Comparison of ENCODE assay signal across 27 cellular contexts in the genomic region with DNA sequence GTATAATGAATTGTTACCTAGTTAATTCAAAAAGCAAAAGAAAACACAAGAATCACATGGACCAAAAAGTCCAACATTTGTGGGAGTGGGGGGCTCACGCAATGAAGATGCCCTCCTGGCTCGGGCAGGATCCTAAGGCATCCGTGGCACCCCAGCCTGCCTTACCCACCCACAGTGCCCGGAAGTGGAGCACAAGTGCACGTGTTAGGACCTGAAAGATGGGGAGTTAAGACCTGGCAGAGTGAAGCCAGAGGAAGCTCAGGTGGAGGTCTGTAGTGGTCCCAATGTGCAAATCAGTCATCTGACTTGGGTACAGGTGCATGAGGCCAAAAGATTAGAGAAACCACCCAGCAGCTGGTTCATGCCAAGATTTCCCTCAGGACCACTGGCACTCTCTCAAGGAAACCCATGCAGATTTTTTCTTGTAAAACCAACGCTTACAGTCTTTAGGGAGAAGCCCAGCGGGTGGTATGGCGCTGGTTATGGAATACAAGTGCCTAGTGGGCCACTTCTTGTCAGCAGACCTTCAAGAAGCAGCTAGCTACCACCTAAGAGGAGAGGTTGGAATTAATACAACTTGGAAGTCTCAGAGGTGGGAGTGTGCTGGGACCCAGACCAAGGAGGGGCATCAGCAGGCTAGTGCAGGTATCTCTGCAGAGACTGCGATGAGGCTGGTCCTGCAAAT. TPM values are rescaled to one million over a fixed set of nuclear protein-coding genes. Genes with fewer than 3 reads are reported as not detected.
"Had no signal": no experiment of that assay in that cellular context is flagged by ENCODE, and none has a peak within 500 bp of the region (broad histone marks: within the 10 kb centered on the region; RNA-seq: fewer than 3 reads in every experiment).

No MANE protein-coding gene starts in this region.

- H3K27me3 ChIP-seq: pancreas, spleen, suprapubic skin, upper lobe of right lung had no signal

- H3K9me3 ChIP-seq: left ventricle myocardium inferior, mucosa of descending colon, pancreas, prostate gland, spleen, suprapubic skin, thoracic aorta, tibial artery, upper lobe of right lung had no signal

- H3K4me3 ChIP-seq: left ventricle myocardium inferior, lung, mucosa of descending colon, pancreas, prostate gland, spleen, suprapubic skin, thoracic aorta, tibial artery, upper lobe of right lung had no signal

- ATAC-seq: mucosa of descending colon; naive thymus-derived CD4-positive, alpha-beta T cell; natural killer cell treated with Interleukin-12 subunit alpha and Interleukin-12 subunit beta and Interleukin-15 and Interleukin-18, amount 100 ng/mL, for 72 hours; pancreas; right cardiac atrium; sciatic nerve; stimulated activated effector memory CD8-positive, alpha-beta T cell treated with anti-CD3 and anti-CD28 coated beads, Interleukin-12 subunit alpha, Interleukin-12 subunit beta, amount 100 ng/mL, for 72 hours; upper lobe of right lung had no signal

- H3K36me3 ChIP-seq: left ventricle myocardium inferior, pancreas, prostate gland, spleen, suprapubic skin, thoracic aorta, tibial artery, upper lobe of right lung had no signal

- H3K4me1 ChIP-seq: left ventricle myocardium inferior, pancreas, prostate gland, spleen, suprapubic skin, tibial artery, upper lobe of right lung had no signal

- FAIRE-seq: islet of Langerhans, pancreas, small intestine, urothelium cell line had no signal

- H3K27ac ChIP-seq: left ventricle myocardium inferior, pancreas, prostate gland, spleen, suprapubic skin, thoracic aorta, tibial artery, upper lobe of right lung had no signal

- DNase-seq: hypothalamus; immature natural killer cell; left ventricle myocardium inferior; mesendoderm; midbrain; mucosa of descending colon; naive thymus-derived CD4-positive, alpha-beta T cell; pancreas; posterior cingulate gyrus; retina; right cardiac atrium; small intestine; spleen; stimulated activated CD4-positive, alpha-beta T cell treated with anti-CD3 and anti-CD28 coated beads, Interleukin-4, amount 100 ng/mL, for 24 hours; stimulated activated naive CD4-positive, alpha-beta T cell; tibial artery; trophoblast cell; upper lobe of right lung had no signal

RNA-seq across cellular contexts. Expression of a gene that starts 42.1 kb away (rescaled TPM):
- polyA plus RNA-seq: naive thymus-derived CD4-positive, alpha-beta T cell had no signal
